Comparison of ENCODE assay signal across 25 cellular contexts in genomic region chr13:29110003-29110402, GRCh38.
A peak's percentile ranks its signal among the peaks of the same experiment; 100 is the strongest.
DNase-seq lines count a peak whose midpoint lies in the region; ATAC-seq, FAIRE-seq and TF ChIP-seq lines count a peak whose summit lies in the region.
"Had no signal": no experiment of that assay in that cellular context is flagged by ENCODE, and none has a peak within 500 bp of the region (broad histone marks: within the 10 kb centered on the region; RNA-seq: fewer than 3 reads in every experiment).

No MANE protein-coding gene starts in this region.

- POLR2A ChIA-PET in SK-N-SH (lab: Yijun Ruan, JAX) = no interaction called here

- no peaks in the 10 kb centered on the region for H3K9me3 ChIP-seq in SK-N-SH

- no peak for TF ChIP-seq EP300 in SK-N-SH (IDR thresholded peaks at IDR 0.05; ENCODE audit: borderline replicate concordance in 1 of 2, low read depth in 1 of 2, low read length in 1 of 2)

- no peaks in the 10 kb centered on the region for H3K4me1 ChIP-seq in SK-N-SH (ENCODE audit: control insufficient read depth in 1 of 2, insufficient read depth in 2 of 2, low read depth in 1 of 2, low read length in 1 of 2)

- FAIRE-seq in islet of Langerhans (lab: Jason Lieb, UNC) = peak; percentile 21
- FAIRE-seq: H54 had no signal

- TF ChIP-seq CTCF in SK-N-SH (IDR thresholded peaks at IDR 0.05) (no peak), HFFc6 (IDR thresholded peaks at IDR 0.05) (no peak)

- no peaks in the 10 kb centered on the region for H3K36me3 ChIP-seq in SK-N-SH (replicated peaks in 1 of 2; ENCODE audit: control insufficient read depth in 1 of 2, insufficient read depth in 2 of 2, low read length in 1 of 2)

- H3K27me3 ChIP-seq in SK-N-SH (ENCODE audit: insufficient read depth) = no peaks in the 10 kb centered on the region; the same call in none of the 2 replicates

- no peaks in the 10 kb centered on the region for H3K9me2 ChIP-seq in SK-N-SH

- H3K4me2 ChIP-seq in SK-N-SH = no peak overlapping the region
- H3K4me2 ChIP-seq: KMS-11 had no signal

- TF ChIP-seq RAD21 in SK-N-SH (IDR thresholded peaks at IDR 0.05; ENCODE audit: low read length) = no peak

- no peaks in the 10 kb centered on the region for H3F3A ChIP-seq in SK-N-SH (replicated peaks; ENCODE audit: insufficient read depth)

- no peak for ATAC-seq in SK-N-SH treated with all-trans-retinoic acid at 6 μM for 48 hours
- no peak for ATAC-seq in activated CD4-positive, CD25-positive, alpha-beta regulatory T cell treated with anti-CD3 and anti-CD28 coated beads, Interleukin-2, amount 50 U/mL, for 24 hours
- ATAC-seq: Panc1 had no signal

- H4K20me1 ChIP-seq in SK-N-SH (ENCODE audit: insufficient read depth) = no peaks in the 10 kb centered on the region

- 2% methylated on average over 2 of the region's 2 CpGs for WGBS in SK-N-SH (ENCODE audit: low lambda C conversion rate)

- CTCF ChIA-PET in SK-N-SH (lab: Yijun Ruan, JAX) = no interaction called here

- H3K27ac ChIP-seq in SK-N-SH (ENCODE audit: low read depth in 2 of 2, low read length in 1 of 2) = no peak overlapping the region
- H3K27ac ChIP-seq: 22Rv1, HL-60, KMS-11, RWPE1 had no signal

- H3K79me2 ChIP-seq in SK-N-SH (ENCODE audit: insufficient read depth) = no peaks in the 10 kb centered on the region

- H3K36me3 Mint-ChIP-seq in HFFc6 (ENCODE audit: low read depth) = no peaks in the 10 kb centered on the region
- H3K36me3 Mint-ChIP-seq: IgD-negative memory B cell had no signal

- H3K4me3 Mint-ChIP-seq in HFFc6 = no peak overlapping the region
- H3K4me3 Mint-ChIP-seq: IgD-negative memory B cell had no signal

- H3K27ac Mint-ChIP-seq in HFFc6 = no peak overlapping the region
- H3K27ac Mint-ChIP-seq: IgD-negative memory B cell had no signal

- H3K9ac ChIP-seq in SK-N-SH = no peak overlapping the region
- H3K9ac ChIP-seq: KMS-11 had no signal

- DNase-seq in SK-N-SH (no peak), COLO829 (ENCODE audit: low spot score) (peak; percentile 13), superior temporal gyrus (ENCODE audit: extremely low spot score) (peak; percentile 24), HFFc6 (no peak)
- DNase-seq: ACHN, DMS153, DND-41, MM.1S, NCI-H1417, NCI-H1694, NCI-H2029 treated with DMSO at 0.1 percent for 48 hours, NCI-H226, NCI-H510A, NCI-H69, SIG-M5 had no signal

- no peaks in the 10 kb centered on the region for H3K9me3 Mint-ChIP-seq in HFFc6
- H3K9me3 Mint-ChIP-seq: IgD-negative memory B cell had no signal

- peaks cover 2% of the 10 kb centered on the region for H3K27me3 Mint-ChIP-seq in HFFc6 (ENCODE audit: insufficient read depth)

- H3K4me3 ChIP-seq in SK-N-SH (ENCODE audit: low read depth in 2 of 2, low read length in 1 of 2) = no peak overlapping the region

- no peaks in the 10 kb centered on the region for H3K4me1 Mint-ChIP-seq in HFFc6 (ENCODE audit: low read depth)
- H3K4me1 Mint-ChIP-seq: IgD-negative memory B cell had no signal

- 0 out of 2 replicates have a peak overlapping the region, but pooled peaks have one; percentile 29 for H2AFZ ChIP-seq in SK-N-SH (ENCODE audit: low read depth)

TF ChIP-seq in SK-N-SH, 30 proteins besides CTCF, POLR2A, EP300 and RAD21:
- TF ChIP-seq NFIC (IDR thresholded peaks at IDR 0.05; ENCODE audit: borderline replicate concordance) (no peak), RFX5 (IDR thresholded peaks at IDR 0.05; ENCODE audit: low read length) (no peak)
TF ChIP-seq in SK-N-SH: peak in this region for 0.

TF ChIP-seq in SK-N-SH treated with all-trans-retinoic acid at 6 μM for 48 hours, 23 proteins besides CTCF, POLR2A, EP300 and RAD21:
- TF ChIP-seq ARNTL (CRISPR knock-in tag; IDR thresholded peaks at IDR 0.05; ENCODE audit: borderline replicate concordance, low read depth) (no peak), GLIS3 (CRISPR knock-in tag; IDR thresholded peaks at IDR 0.05) (no peak), CSRNP3 (CRISPR knock-in tag; IDR thresholded peaks at IDR 0.05) (no peak), TSHZ2 (CRISPR knock-in tag; IDR thresholded peaks at IDR 0.05) (no peak), ZNF70 (CRISPR knock-in tag; IDR thresholded peaks at IDR 0.05) (no peak), TCF4 (CRISPR knock-in tag; IDR thresholded peaks at IDR 0.05; ENCODE audit: borderline replicate concordance) (no peak), ZC3H10 (CRISPR knock-in tag; IDR thresholded peaks at IDR 0.05) (no peak), CREB5 (CRISPR knock-in tag; IDR thresholded peaks at IDR 0.05; ENCODE audit: low read depth) (no peak), ZNF8 (CRISPR knock-in tag; IDR thresholded peaks at IDR 0.05) (no peak), ZFP3 (CRISPR knock-in tag; IDR thresholded peaks at IDR 0.05) (no peak), RARB (CRISPR knock-in tag; IDR thresholded peaks at IDR 0.05) (no peak), CSDC2 (CRISPR knock-in tag; IDR thresholded peaks at IDR 0.05) (no peak)

Comparison
In these comparisons a context has a peak if more than half of its experiments do, and no peak if none do; other contexts are left out.
1. DNase-seq: peak in COLO829 (single experiment) and superior temporal gyrus (single experiment); none in SK-N-SH (single experiment) and HFFc6 (single experiment).